12 cellular contexts compared by ENCODE assay signal in genomic region chr3:129323651-129324294, GRCh38. TPM values are rescaled to one million over a fixed set of nuclear protein-coding genes. Genes with fewer than 3 reads are reported as not detected.
DNase-seq lines count a peak whose midpoint lies in the region; ATAC-seq and TF ChIP-seq lines count a peak whose summit lies in the region.
"Had no signal": no experiment of that assay in that cellular context is flagged by ENCODE, and none has a peak within 500 bp of the region (broad histone marks: within the 10 kb centered on the region; RNA-seq: fewer than 3 reads in every experiment).

No MANE protein-coding gene starts in this region.

- ATAC-seq in HG03175 (IDR thresholded peaks at IDR 0.05; ENCODE audit: unreplicated experiment) (no peak), HG02763 (IDR thresholded peaks at IDR 0.05; ENCODE audit: unreplicated experiment) (no peak)
- ATAC-seq: effector memory CD8-positive, alpha-beta T cell had no signal

- TF ChIP-seq CTCF in chondrocyte (IDR thresholded peaks at IDR 0.05) (peak; percentile 16), transverse colon (IDR thresholded peaks at IDR 0.05) (no peak), coronary artery (IDR thresholded peaks at IDR 0.05) (no peak)

- H3K27me3 Mint-ChIP-seq in chondrocyte (ENCODE audit: low read depth) = no peaks in the 10 kb centered on the region
- H3K27me3 Mint-ChIP-seq: effector memory CD8-positive, alpha-beta T cell had no signal

- intact Hi-C loops in transverse colon (cut with DNase I; ENCODE audit: low total_unique reads) = no loop called here

- no peaks in the 10 kb centered on the region for H3K4me1 Mint-ChIP-seq in chondrocyte (ENCODE audit: low read depth)

- H3K36me3 Mint-ChIP-seq in chondrocyte (ENCODE audit: low read depth) = no peaks in the 10 kb centered on the region

- no peaks in the 10 kb centered on the region for H3K27me3 ChIP-seq in transverse colon

- H3K4me3 ChIP-seq in transverse colon (no peak overlapping the region), coronary artery (no peak overlapping the region)
- H3K4me3 ChIP-seq: HAP-1 had no signal

- in situ Hi-C loops in transverse colon (cut with MboI; ENCODE audit: low pct_ligation_motif_present in 1 of 4, low pct_unique_long_range_greater_than_20kb in 1 of 4, low sequenced_read_pairs in 3 of 4) = no loop called here

- DNase-seq in NOMO-1 treated with DMSO at 0.1 percent for 48 hours (lab: John Stamatoyannopoulos, UW; ENCODE audit: unreplicated experiment) (peak; percentile 17), NOMO-1 (lab: John Stamatoyannopoulos, UW; ENCODE audit: unreplicated experiment in 2 of 2) (no peak), HT-29 (ENCODE audit: low spot score) (peak; percentile 35), chondrocyte (ENCODE audit: low spot score) (no peak), transverse colon (peak; percentile 54), coronary artery (ENCODE audit: low spot score) (no peak)
- DNase-seq: effector memory CD8-positive, alpha-beta T cell; KG1 had no signal

- H3K4me1 ChIP-seq in transverse colon = no peaks in the 10 kb centered on the region
- H3K4me1 ChIP-seq: HAP-1 had no signal

- H3K4me3 Mint-ChIP-seq in chondrocyte (ENCODE audit: unreplicated experiment) = no peak overlapping the region
- H3K4me3 Mint-ChIP-seq: effector memory CD8-positive, alpha-beta T cell had no signal

- H3K36me3 ChIP-seq in transverse colon = no peaks in the 10 kb centered on the region
- H3K36me3 ChIP-seq: HAP-1 had no signal

- H3K9me3 ChIP-seq in transverse colon = no peaks in the 10 kb centered on the region
- H3K9me3 ChIP-seq: HAP-1 had no signal

- H3K9me3 Mint-ChIP-seq in chondrocyte (ENCODE audit: low read depth) = no peaks in the 10 kb centered on the region
- H3K9me3 Mint-ChIP-seq: effector memory CD8-positive, alpha-beta T cell had no signal

- no peak overlapping the region for H3K27ac ChIP-seq in transverse colon
- no peak overlapping the region for H3K27ac ChIP-seq in coronary artery
- H3K27ac ChIP-seq: 22Rv1 had no signal

- no peak for TF ChIP-seq EP300 in transverse colon (IDR thresholded peaks at IDR 0.05; ENCODE audit: low read depth)

- no peak for TF ChIP-seq POLR2A in transverse colon (IDR thresholded peaks at IDR 0.05)

- no peak overlapping the region for H3K27ac Mint-ChIP-seq in chondrocyte (ENCODE audit: unreplicated experiment)
- H3K27ac Mint-ChIP-seq: effector memory CD8-positive, alpha-beta T cell had no signal

- WGBS in transverse colon (ENCODE audit: low coverage in 1 of 2), 2 donors = 76% methylated on average over 11 of the region's 12 CpGs; no CpG with 5 or more reads in 1 of the 2 donors

RNA-seq across cellular contexts. Expression of gene HMCES, which starts 45.1 kb away (rescaled TPM):
- total RNA-seq in HT-29 (2014; rRNA removed; shearing (Covaris generic)) = 58.0 and 63.5 TPM in 2 replicates
- total RNA-seq in chondrocyte (21.6 to 25.9 TPM (median 22.7 TPM) in 3 replicates), transverse colon (10 to 100 TPM; 11.3 to 32.6 (median 23.9) TPM)

Comparison
In these comparisons a context has a peak if more than half of its experiments do, and no peak if none do; other contexts are left out.
1. DNase-seq: peak in NOMO-1 treated with DMSO at 0.1 percent for 48 hours (single experiment), HT-29 (single experiment) and transverse colon (single experiment); none in NOMO-1 (0 of 2), chondrocyte (single experiment) and coronary artery (single experiment).